In genomic region chr2:233247744-233248143, GRCh38 we compare ENCODE assay signal across 8 cellular contexts. TPM values are rescaled to one million over a fixed set of nuclear protein-coding genes. Genes with fewer than 3 reads are reported as not detected.
A peak's percentile ranks its signal among the peaks of the same experiment; 100 is the strongest.
DNase-seq lines count a peak whose midpoint lies in the region; ATAC-seq and TF ChIP-seq lines count a peak whose summit lies in the region.

No MANE protein-coding gene starts in this region.

- DNase-seq in HT1080 (ENCODE audit: low read depth) (peak; percentile 97), upper lobe of left lung (no peak), occipital lobe (lab: John Stamatoyannopoulos, UW) (no peak), esophagus muscularis mucosa (ENCODE audit: extremely low spot score) (no peak), GM10266 (ENCODE audit: extremely low spot score) (no peak)
- DNase-seq in effector CD8-positive, alpha-beta T cell (lab: John Stamatoyannopoulos, UW): peak; percentile 4
- DNase-seq in stimulated activated CD4-positive, alpha-beta T cell treated with anti-CD3 and anti-CD28 coated beads, Interleukin-4, amount 100 ng/mL, for 24 hours: peak; percentile 79

- peak; percentile 90 to 92 for ATAC-seq in activated CD4-positive, CD25-positive, alpha-beta regulatory T cell treated with anti-CD3 and anti-CD28 coated beads, Interleukin-2, amount 50 U/mL, for 24 hours
- ATAC-seq in upper lobe of left lung (ENCODE audit: low FRiP score in 2 of 2): no peak

- TF ChIP-seq POLR2A in upper lobe of left lung (IDR thresholded peaks at IDR 0.05) (no peak), esophagus muscularis mucosa (IDR thresholded peaks at IDR 0.05; ENCODE audit: low read depth) (no peak)

- no peaks in the 10 kb centered on the region for H3K36me3 ChIP-seq in upper lobe of left lung
- no peaks in the 10 kb centered on the region for H3K36me3 ChIP-seq in esophagus muscularis mucosa

- no peaks in the 10 kb centered on the region for H3K27me3 ChIP-seq in upper lobe of left lung
- no peaks in the 10 kb centered on the region for H3K27me3 ChIP-seq in esophagus muscularis mucosa

- TF ChIP-seq EP300 in upper lobe of left lung (IDR thresholded peaks at IDR 0.05) (no peak), esophagus muscularis mucosa (IDR thresholded peaks at IDR 0.05) (no peak)

- no peak overlapping the region for H3K27ac ChIP-seq in upper lobe of left lung
- no peak overlapping the region for H3K27ac ChIP-seq in esophagus muscularis mucosa (replicated peaks in 1 of 4)

- no peaks in the 10 kb centered on the region for H3K9me3 ChIP-seq in upper lobe of left lung
- H3K9me3 ChIP-seq in esophagus muscularis mucosa: no peaks in the 10 kb centered on the region

- intact Hi-C loops in esophagus muscularis mucosa (cut with DNase I): no loop called here

- H3K4me3 ChIP-seq in upper lobe of left lung (no peak overlapping the region), esophagus muscularis mucosa (no peak overlapping the region)

- no peak for TF ChIP-seq CTCF in upper lobe of left lung (IDR thresholded peaks at IDR 0.05)
- TF ChIP-seq CTCF in esophagus muscularis mucosa (IDR thresholded peaks at IDR 0.05): no peak
- TF ChIP-seq CTCF in GM10266 (IDR thresholded peaks at IDR 0.05; ENCODE audit: control insufficient read depth, insufficient read depth, low read depth, missing control alignments): no peak

- peaks cover 4 to 12% (median 7%) of the 10 kb centered on the region in 4 donors for H3K4me1 ChIP-seq in upper lobe of left lung
- peaks cover 5 to 13% (median 7%) of the 10 kb centered on the region in 4 donors for H3K4me1 ChIP-seq in esophagus muscularis mucosa

RNA-seq across cellular contexts. Expression of gene ATG16L1, which starts 3.7 kb away (rescaled TPM):
- total RNA-seq in HT1080 (2014; rRNA removed; shearing (Covaris generic)): 53.0 and 59.4 TPM in 2 replicates
- 26.8 and 31.3 TPM in 2 replicates for polyA plus RNA-seq in HT1080 (2015; cell fraction: cytosol; rRNA removed)
- polyA plus RNA-seq in HT1080 (2015; cell fraction: nucleus; rRNA removed): 68.3 and 74.9 TPM in 2 replicates
- 10 to 100 TPM; 22.8 to 33.3 (median 26.4) TPM for total RNA-seq in upper lobe of left lung
- 36.7 TPM for total RNA-seq in occipital lobe
- 10 to 100 TPM; 24.7 to 40.3 (median 30.2) TPM for total RNA-seq in esophagus muscularis mucosa

RNA-seq across cellular contexts. Expression of gene SAG, which starts 59.9 kb away (rescaled TPM):
- not detected in 2 replicates for total RNA-seq in HT1080 (2014; rRNA removed; shearing (Covaris generic))
- polyA plus RNA-seq in HT1080 (2015; cell fraction: cytosol; rRNA removed): not detected in 2 replicates
- not detected in 2 replicates for polyA plus RNA-seq in HT1080 (2015; cell fraction: nucleus; rRNA removed)
- total RNA-seq in upper lobe of left lung: under 1 TPM in 1 of 6 donors, not detected in 5; 0.17 TPM
- total RNA-seq in occipital lobe: not detected
- total RNA-seq in esophagus muscularis mucosa: not detected

Comparison
In these comparisons a context has a peak if more than half of its experiments do, and no peak if none do; other contexts are left out.
1. DNase-seq: peak in HT1080 (single experiment), effector CD8-positive, alpha-beta T cell (single experiment) and stimulated activated CD4-positive, alpha-beta T cell treated with anti-CD3 and anti-CD28 coated beads, Interleukin-4, amount 100 ng/mL, for 24 hours (single experiment); none in upper lobe of left lung (0 of 2), occipital lobe (single experiment), esophagus muscularis mucosa (single experiment) and GM10266 (single experiment).
2. ATAC-seq: peak in activated CD4-positive, CD25-positive, alpha-beta regulatory T cell treated with anti-CD3 and anti-CD28 coated beads, Interleukin-2, amount 50 U/mL, for 24 hours (2 of 2); none in upper lobe of left lung (0 of 2).